Comparison of ENCODE assay signal across 33 cellular contexts in genomic region chr22:23270798-23271596, GRCh38.
DNase-seq lines count a peak whose midpoint lies in the region; ATAC-seq, FAIRE-seq and TF ChIP-seq lines count a peak whose summit lies in the region.
"Had no signal": no experiment of that assay in that cellular context is flagged by ENCODE, and none has a peak within 500 bp of the region (broad histone marks: within the 10 kb centered on the region; RNA-seq: fewer than 3 reads in every experiment).

No MANE protein-coding gene starts in this region.

- intact Hi-C loops in OCI-LY7 (cut with micrococcal nuclease; ENCODE audit: unreplicated experiment), result loop anchor here (5.0 kb wide), 1 partner anchor 404 kb away; no protein-coding TSS in a partner anchor
- intact Hi-C loops in thyroid gland (cut with DNase I), result no loop called here

- no peak for TF ChIP-seq RAD21 in H1 (IDR thresholded peaks at IDR 0.05 in 1 of 2, conservative IDR thresholded peaks at IDR 0.05 in 1 of 2; ENCODE audit: low read depth in 2 of 2, low read length in 2 of 2)

- H4K5ac ChIP-seq in H1 (ENCODE audit: insufficient read length, low read depth, low read length), result no peak overlapping the region

- no peaks in the 10 kb centered on the region for H3K9me3 Mint-ChIP-seq in activated T-cell treated with anti-CD3 and anti-CD28 coated beads, Interleukin-2, amount 50 U/mL, for 24 hours
- H3K9me3 Mint-ChIP-seq in activated T-cell treated with anti-CD3 and anti-CD28 coated beads, Interleukin-2, amount 50 U/mL, for 4 hours, result no peaks in the 10 kb centered on the region
- H3K9me3 Mint-ChIP-seq: activated CD4-positive, alpha-beta memory T cell treated with anti-CD3 and anti-CD28 coated beads, Interleukin-2, amount 10 ng/mL, durations not matched to agents 7 days and 5 days; activated naive CD8-positive, alpha-beta T cell treated with anti-CD3 and anti-CD28 coated beads, Interleukin-2, amount 10 ng/mL, durations not matched to agents 7 days and 5 days; central memory CD8-positive, alpha-beta T cell; natural killer cell treated with Interleukin-12 subunit alpha and Interleukin-12 subunit beta and Interleukin-15 and Interleukin-18, amount 100 ng/mL, for 72 hours; stimulated activated memory B cell treated with anti-CD40 and anti-IgM and Interleukin-4, amounts not matched to agents 10 μg/mL and 1 μg/mL and 100 μg/mL, for 72 hours; T-helper 2 cell treated with Interferon-gamma antibody and Interleukin-4, amounts not matched to agents 5 μg/mL and 100 μg/mL, for 36 hours had no signal

- peaks cover 4% of the 10 kb centered on the region for H3K4me1 Mint-ChIP-seq in activated T-cell treated with anti-CD3 and anti-CD28 coated beads, Interleukin-2, amount 50 U/mL, for 24 hours (ENCODE audit: low read depth)
- peaks cover 6% of the 10 kb centered on the region for H3K4me1 Mint-ChIP-seq in activated T-cell treated with anti-CD3 and anti-CD28 coated beads, Interleukin-2, amount 50 U/mL, for 4 hours (ENCODE audit: low read depth)
- H3K4me1 Mint-ChIP-seq: CD4-positive, alpha-beta memory T cell; central memory CD8-positive, alpha-beta T cell had no signal

- no peak overlapping the region for H2AFZ ChIP-seq in OCI-LY7 (ENCODE audit: low read length)
- no peak overlapping the region for H2AFZ ChIP-seq in H1 (ENCODE audit: low read length)

- H3K36me3 Mint-ChIP-seq in activated T-cell treated with anti-CD3 and anti-CD28 coated beads, Interleukin-2, amount 50 U/mL, for 24 hours (ENCODE audit: low read depth), result peaks cover 89% of the 10 kb centered on the region
- peaks cover 9% of the 10 kb centered on the region for H3K36me3 Mint-ChIP-seq in activated T-cell treated with anti-CD3 and anti-CD28 coated beads, Interleukin-2, amount 50 U/mL, for 4 hours (ENCODE audit: insufficient read depth)
- H3K36me3 Mint-ChIP-seq: natural killer cell treated with Interleukin-12 subunit alpha and Interleukin-12 subunit beta and Interleukin-15 and Interleukin-18, amount 100 ng/mL, for 72 hours had no signal

- no peaks in the 10 kb centered on the region for H3K27me3 Mint-ChIP-seq in activated T-cell treated with anti-CD3 and anti-CD28 coated beads, Interleukin-2, amount 50 U/mL, for 24 hours
- H3K27me3 Mint-ChIP-seq in activated T-cell treated with anti-CD3 and anti-CD28 coated beads, Interleukin-2, amount 50 U/mL, for 4 hours (ENCODE audit: low read depth), result no peaks in the 10 kb centered on the region
- H3K27me3 Mint-ChIP-seq: activated CD4-positive, alpha-beta memory T cell treated with anti-CD3 and anti-CD28 coated beads, Interleukin-2, amount 10 ng/mL, durations not matched to agents 7 days and 5 days; activated naive CD8-positive, alpha-beta T cell treated with anti-CD3 and anti-CD28 coated beads, Interleukin-2, amount 10 ng/mL, durations not matched to agents 7 days and 5 days; CD4-positive, alpha-beta memory T cell; central memory CD8-positive, alpha-beta T cell; natural killer cell treated with Interleukin-12 subunit alpha and Interleukin-12 subunit beta and Interleukin-15 and Interleukin-18, amount 100 ng/mL, for 72 hours; stimulated activated memory B cell treated with anti-CD40 and anti-IgM and Interleukin-4, amounts not matched to agents 10 μg/mL and 1 μg/mL and 100 μg/mL, for 72 hours had no signal

- H3K4me3 ChIP-seq in OCI-LY7 (ENCODE audit: low read depth, low read length, poor library complexity, severe bottlenecking) (peak overlapping the region; percentile 47), H1 (ENCODE audit: extremely low read depth in 1 of 4, insufficient read depth in 2 of 4, low read depth in 3 of 4, low read length in 4 of 4) (no peak overlapping the region), thyroid gland (replicated peaks in 1 of 3) (no peak overlapping the region)
- H3K4me3 ChIP-seq: esophagus squamous epithelium, GM12878, heart right ventricle, lung, mucosa of descending colon had no signal

- no peak overlapping the region for H3K18ac ChIP-seq in H1 (ENCODE audit: extremely low read depth, low read length)

- H3K27me3 ChIP-seq in H1 (replicated peaks in 1 of 4; ENCODE audit: control insufficient read depth in 3 of 4, extremely low read depth in 1 of 4, insufficient read depth in 3 of 4, low read length in 3 of 4) (no peaks in the 10 kb centered on the region), thyroid gland (no peaks in the 10 kb centered on the region)
- H3K27me3 ChIP-seq: esophagus squamous epithelium, foreskin keratinocyte, heart right ventricle had no signal

- POLR2A ChIA-PET in OCI-LY7 (lab: Charles Lee) (interaction anchor here (0.7 to 1.9 kb wide), 5 partner anchors 51 to 133 kb away, joined by 3 to 8 read pairs (median 3); no protein-coding TSS in a partner anchor), H1 (lab: Charles Lee; ENCODE audit: partially characterized antibody) (interaction anchor here (1.1 to 3.4 kb wide), 3 partner anchors 15 to 90 kb away, joined by 3 to 16 read pairs (median 12); partner anchors contain the start of gene BCR)

- 88% methylated on average over 12 of the region's 12 CpGs; no CpG with 5 or more reads in 1 of the 2 experiments for WGBS in H1 (ENCODE audit: extremely low coverage in 1 of 2, insufficient coverage in 1 of 2, insufficient read length in 1 of 2, insufficient replicate concordance in 2 of 2, low coverage in 1 of 2, low lambda C conversion rate in 2 of 2, missing lambda C conversion rate in 1 of 2), 2 experiments
- WGBS in thyroid gland, 2 donors, result 56 to 64% methylated on average over 11 to 12 of the region's 12 CpGs

- H3K9me3 ChIP-seq in OCI-LY7 (ENCODE audit: low read length), result no peaks in the 10 kb centered on the region
- H3K9me3 ChIP-seq in H1 (ENCODE audit: insufficient read depth in 2 of 2, low read depth in 1 of 2, low read length in 1 of 2), result no peaks in the 10 kb centered on the region
- no peaks in the 10 kb centered on the region for H3K9me3 ChIP-seq in thyroid gland
- H3K9me3 ChIP-seq: esophagus squamous epithelium, heart right ventricle, mucosa of descending colon had no signal

- H4K20me1 ChIP-seq in OCI-LY7 (ENCODE audit: insufficient read depth, low read length) (no peaks in the 10 kb centered on the region), H1 (replicated peaks in 1 of 2; ENCODE audit: control insufficient read depth in 1 of 2, insufficient read depth in 2 of 2, low read length in 2 of 2) (peaks cover 8 to 24% of the 10 kb centered on the region in 2 experiments)

- no peak for ATAC-seq in activated T-cell treated with anti-CD3 and anti-CD28 coated beads, Interleukin-2, amount 50 U/mL, for 4 hours
- ATAC-seq: foreskin keratinocyte; GM12878; heart right ventricle; mucosa of descending colon; natural killer cell treated with Interleukin-12 subunit alpha and Interleukin-12 subunit beta and Interleukin-15 and Interleukin-18, amount 100 ng/mL, for 72 hours; Panc1; stimulated activated memory B cell treated with anti-CD40 and anti-IgM and Interleukin-4, amounts not matched to agents 10 μg/mL and 1 μg/mL and 100 μg/mL, for 72 hours had no signal

- no peak overlapping the region for H3K56ac ChIP-seq in H1 (replicated peaks; ENCODE audit: insufficient read length, low read depth, low read length)

- H3K79me2 ChIP-seq in OCI-LY7 (ENCODE audit: insufficient read depth, low read depth, low read length) (no peaks in the 10 kb centered on the region), H1 (ENCODE audit: control insufficient read depth in 1 of 2, insufficient read depth in 2 of 2, low read length in 2 of 2) (no peaks in the 10 kb centered on the region)

- H2BK20ac ChIP-seq in H1 (ENCODE audit: low read length), result no peak overlapping the region

- BruUV-seq in OCI-LY7 (replicated peaks; lab: Mats Ljungman, UMichigan), result no TSS peak

- H3K23ac ChIP-seq in H1 (ENCODE audit: insufficient read length), result no peak overlapping the region

- H3K9ac ChIP-seq in H1 (replicated peaks in 1 of 4; ENCODE audit: extremely low read depth in 1 of 4, low read depth in 3 of 4, low read length in 3 of 4), result no peak overlapping the region

- no peak overlapping the region for H2BK15ac ChIP-seq in H1 (ENCODE audit: low read length)

- H3K4me2 ChIP-seq in OCI-LY7 (ENCODE audit: low read length), result peak overlapping the region; percentile 72
- no peak overlapping the region for H3K4me2 ChIP-seq in H1 (ENCODE audit: insufficient read depth in 1 of 2, low read depth in 2 of 2, low read length in 2 of 2)

- H3K23me2 ChIP-seq in H1 (ENCODE audit: low read depth, low read length), result no peaks in the 10 kb centered on the region

- H3K27ac ChIP-seq in OCI-LY7 (ENCODE audit: low read depth, low read length, poor library complexity, severe bottlenecking), result peak overlapping the region; percentile 94
- no peak overlapping the region for H3K27ac ChIP-seq in H1 (ENCODE audit: low read depth, low read length)
- peak overlapping the region; percentile 4 to 59 (median 50) for H3K27ac ChIP-seq in thyroid gland
- H3K27ac ChIP-seq: esophagus squamous epithelium, foreskin keratinocyte, heart right ventricle, HL-60 had no signal

- no peak for FAIRE-seq in H1 (lab: Jason Lieb, UNC)
- FAIRE-seq: endometrium, GM12878 had no signal

- 0 out of 2 replicates have a peak overlapping the region, but pooled peaks have one; percentile 6 for H2BK5ac ChIP-seq in H1 (ENCODE audit: low read depth, low read length)

- no peak overlapping the region for H4K8ac ChIP-seq in H1 (ENCODE audit: extremely low read depth, insufficient read depth, low read length)

- peaks cover 26% of the 10 kb centered on the region for H3K36me3 ChIP-seq in OCI-LY7 (ENCODE audit: insufficient read depth, low read length)
- peaks cover 14 to 38% (median 34%) of the 10 kb centered on the region in 4 experiments; a peak in 7 of 8 replicates for H3K36me3 ChIP-seq in H1 (ENCODE audit: control insufficient read depth in 2 of 4, insufficient read depth in 4 of 4, low read length in 3 of 4)
- peaks cover 24 to 36% of the 10 kb centered on the region in 2 donors for H3K36me3 ChIP-seq in thyroid gland

- no peak for TF ChIP-seq POLR2A in H1 (IDR thresholded peaks at IDR 0.05; ENCODE audit: control extremely low read depth in 1 of 2, low read depth in 2 of 2, low read length in 2 of 2)
- TF ChIP-seq POLR2A in thyroid gland (IDR thresholded peaks at IDR 0.05), result no peak

- no peak overlapping the region for H3K14ac ChIP-seq in H1 (ENCODE audit: insufficient read length)

- H3K4ac ChIP-seq in H1 (replicated peaks; ENCODE audit: insufficient read length, low read depth, low read length), result no peak overlapping the region

- H3K79me1 ChIP-seq in H1 (ENCODE audit: low read depth, low read length), result no peaks in the 10 kb centered on the region

- no peak for DNase-seq in activated T-cell treated with anti-CD3 and anti-CD28 coated beads, Interleukin-2, amount 50 U/mL, for 24 hours
- DNase-seq in activated T-cell treated with anti-CD3 and anti-CD28 coated beads, Interleukin-2, amount 50 U/mL, for 4 hours, result no peak
- DNase-seq in OCI-LY7 (ENCODE audit: low spot score) (peak; percentile 65), H1 (ENCODE audit: low read depth in 1 of 2, low spot score in 2 of 2) (no peak), thyroid gland (no peak), anterior cingulate cortex (lab: John Stamatoyannopoulos, UW) (no peak), GOT3 (lab: John Stamatoyannopoulos, UW) (no peak)
- no peak for DNase-seq in stimulated activated naive CD4-positive, alpha-beta T cell treated with Interleukin-2 at 50 U/mL for 16 hours (lab: John Stamatoyannopoulos, UW)
- DNase-seq: activated CD4-positive, alpha-beta memory T cell treated with anti-CD3 and anti-CD28 coated beads, Interleukin-2, amount 10 ng/mL, durations not matched to agents 7 days and 5 days; activated CD4-positive, alpha-beta T cell treated with anti-CD3 and anti-CD28 coated beads for 1 hour; activated naive CD8-positive, alpha-beta T cell treated with anti-CD3 and anti-CD28 coated beads, Interleukin-2, amount 10 ng/mL, durations not matched to agents 7 days and 5 days; CD4-positive, alpha-beta memory T cell; dermis blood vessel endothelial cell; esophagus squamous epithelium; foreskin keratinocyte; heart right ventricle; mucosa of descending colon; NCI-H1417 treated with DMSO at 0.1 percent for 48 hours; NCI-H2081; NCI-H2227 treated with DMSO at 0.1 percent for 48 hours; NCI-H526; NK-92 treated with Interleukin-12 subunit alpha and Interleukin-12 subunit beta, amount 100 ng/mL, for 24 hours; SHP77; stimulated activated CD4-positive, alpha-beta T cell treated with anti-CD3 and anti-CD28 coated beads, Interleukin-15, amount 100 ng/mL, for 24 hours had no signal

- peak overlapping the region; percentile 80 for H3K27ac Mint-ChIP-seq in activated T-cell treated with anti-CD3 and anti-CD28 coated beads, Interleukin-2, amount 50 U/mL, for 24 hours
- H3K27ac Mint-ChIP-seq: activated CD4-positive, alpha-beta memory T cell treated with anti-CD3 and anti-CD28 coated beads, Interleukin-2, amount 10 ng/mL, durations not matched to agents 7 days and 5 days; activated naive CD8-positive, alpha-beta T cell treated with anti-CD3 and anti-CD28 coated beads, Interleukin-2, amount 10 ng/mL, durations not matched to agents 7 days and 5 days; natural killer cell treated with Interleukin-12 subunit alpha and Interleukin-12 subunit beta and Interleukin-15 and Interleukin-18, amount 100 ng/mL, for 72 hours; T-helper 2 cell treated with Interferon-gamma antibody and Interleukin-4, amounts not matched to agents 5 μg/mL and 100 μg/mL, for 36 hours had no signal

- TF ChIP-seq CTCF in OCI-LY7 (conservative IDR thresholded peaks at IDR 0.05; ENCODE audit: low read length) (no peak), H1 (IDR thresholded peaks at IDR 0.05; ENCODE audit: control extremely low read depth in 1 of 3, insufficient read depth in 1 of 3, low read depth in 1 of 3, low read length in 3 of 3) (no peak), thyroid gland (IDR thresholded peaks at IDR 0.05) (no peak)

- H4K91ac ChIP-seq in H1 (replicated peaks; ENCODE audit: insufficient read length, low read length), result no peak overlapping the region

- no peak overlapping the region for H3K4me3 Mint-ChIP-seq in activated T-cell treated with anti-CD3 and anti-CD28 coated beads, Interleukin-2, amount 50 U/mL, for 24 hours
- no peak overlapping the region for H3K4me3 Mint-ChIP-seq in activated T-cell treated with anti-CD3 and anti-CD28 coated beads, Interleukin-2, amount 50 U/mL, for 4 hours
- H3K4me3 Mint-ChIP-seq: activated CD4-positive, alpha-beta memory T cell treated with anti-CD3 and anti-CD28 coated beads, Interleukin-2, amount 10 ng/mL, durations not matched to agents 7 days and 5 days; activated naive CD8-positive, alpha-beta T cell treated with anti-CD3 and anti-CD28 coated beads, Interleukin-2, amount 10 ng/mL, durations not matched to agents 7 days and 5 days; CD4-positive, alpha-beta memory T cell; central memory CD8-positive, alpha-beta T cell; natural killer cell treated with Interleukin-12 subunit alpha and Interleukin-12 subunit beta and Interleukin-15 and Interleukin-18, amount 100 ng/mL, for 72 hours; stimulated activated memory B cell treated with anti-CD40 and anti-IgM and Interleukin-4, amounts not matched to agents 10 μg/mL and 1 μg/mL and 100 μg/mL, for 72 hours; T-helper 2 cell treated with Interferon-gamma antibody and Interleukin-4, amounts not matched to agents 5 μg/mL and 100 μg/mL, for 36 hours had no signal

- no peaks in the 10 kb centered on the region for H3K9me2 ChIP-seq in OCI-LY7 (ENCODE audit: insufficient read depth, low read length)

- H2BK120ac ChIP-seq in H1 (replicated peaks; ENCODE audit: low read depth, low read length), result no peak overlapping the region

- H2BK12ac ChIP-seq in H1 (ENCODE audit: low read depth, low read length), result no peak overlapping the region

- H3K4me1 ChIP-seq in OCI-LY7 (ENCODE audit: insufficient read depth, low read length, poor library complexity, severe bottlenecking) (peaks cover 64% of the 10 kb centered on the region), H1 (replicated peaks in 1 of 4; ENCODE audit: control insufficient read depth in 3 of 4, insufficient read depth in 4 of 4, low read length in 3 of 4) (peaks cover 0 to 29% (median 20%) of the 10 kb centered on the region in 4 experiments; a peak in 6 of 7 replicates), thyroid gland (peaks cover 24 to 52% of the 10 kb centered on the region in 2 donors)
- H3K4me1 ChIP-seq: esophagus squamous epithelium, foreskin keratinocyte, heart right ventricle had no signal

- no peak for TF ChIP-seq EP300 in H1 (IDR thresholded peaks at IDR 0.05; ENCODE audit: borderline replicate concordance in 1 of 2, low read depth in 2 of 2, low read length in 2 of 2)

- H2AK5ac ChIP-seq in H1 (ENCODE audit: low read depth, low read length), result no peak overlapping the region

- CTCF ChIA-PET in OCI-LY7 (lab: Charles Lee; ENCODE audit: unreplicated experiment) (interaction anchor here (0.7 kb wide), 1 partner anchor 52 kb away, joined by 3 read pairs; no protein-coding TSS in a partner anchor), H1 (lab: Charles Lee; ENCODE audit: partially characterized antibody) (interaction anchor here (0.8 to 18.6 kb wide), 17 partner anchors 9 to 314 kb away, joined by 3 to 358 read pairs (median 4); partner anchors contain the start of gene BCR)
